In the genomic region with DNA sequence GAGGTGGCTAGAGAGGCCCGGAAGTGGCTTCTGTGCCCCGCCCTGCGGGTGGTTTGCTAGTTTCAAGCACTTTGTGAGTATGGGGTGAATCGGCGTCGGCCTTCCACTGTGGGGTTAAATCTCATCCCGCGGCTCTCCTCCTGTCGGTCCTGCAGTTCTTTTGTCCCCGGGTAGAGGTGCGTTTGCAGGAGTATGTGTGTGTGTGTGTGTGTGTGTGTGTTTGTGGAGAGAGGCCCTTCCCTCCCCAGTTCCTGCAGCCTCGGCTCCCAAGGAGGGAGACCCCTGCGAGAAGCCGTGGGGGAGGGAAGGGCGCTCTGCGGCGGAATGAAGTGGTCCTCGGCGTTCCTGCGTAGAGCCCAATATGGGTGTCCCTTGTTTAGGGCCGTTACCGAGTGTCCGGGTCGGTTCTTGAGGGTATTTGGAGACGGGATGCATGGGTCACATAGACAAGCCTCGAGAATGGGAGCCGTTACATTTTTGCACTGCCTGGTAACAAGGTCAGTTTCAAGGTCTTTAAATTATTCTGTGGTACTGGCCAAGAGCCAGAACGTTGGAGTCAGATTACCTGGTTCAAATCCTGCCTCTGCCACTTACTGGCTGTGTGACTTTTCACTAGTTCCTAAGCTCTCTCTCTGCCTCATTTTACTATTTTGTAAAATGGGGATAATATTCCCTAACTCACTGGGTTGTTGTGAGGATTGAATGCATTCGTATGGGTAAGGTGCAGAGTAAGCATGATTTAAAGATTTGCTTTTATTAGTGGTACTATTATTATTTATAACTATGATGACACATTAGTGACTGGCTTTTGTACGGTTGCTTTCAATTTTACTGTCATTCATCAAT, we compare ENCODE assay signal across 1 cellular context.
A peak's percentile ranks its signal among the peaks of the same experiment; 100 is the strongest.
TF ChIP-seq lines count a peak whose summit lies in the region.

A gene (plus strand): TSS at position 56 of the 846 bp plus-strand sequence. CDS start 9,640 bp downstream, outside the sequence.

TF ChIP-seq in HepG2, 621 proteins besides CTCF, POLR2A, EP300 and RAD21 (continued from another document and continues in another):
- TF ChIP-seq, protein P1, sequence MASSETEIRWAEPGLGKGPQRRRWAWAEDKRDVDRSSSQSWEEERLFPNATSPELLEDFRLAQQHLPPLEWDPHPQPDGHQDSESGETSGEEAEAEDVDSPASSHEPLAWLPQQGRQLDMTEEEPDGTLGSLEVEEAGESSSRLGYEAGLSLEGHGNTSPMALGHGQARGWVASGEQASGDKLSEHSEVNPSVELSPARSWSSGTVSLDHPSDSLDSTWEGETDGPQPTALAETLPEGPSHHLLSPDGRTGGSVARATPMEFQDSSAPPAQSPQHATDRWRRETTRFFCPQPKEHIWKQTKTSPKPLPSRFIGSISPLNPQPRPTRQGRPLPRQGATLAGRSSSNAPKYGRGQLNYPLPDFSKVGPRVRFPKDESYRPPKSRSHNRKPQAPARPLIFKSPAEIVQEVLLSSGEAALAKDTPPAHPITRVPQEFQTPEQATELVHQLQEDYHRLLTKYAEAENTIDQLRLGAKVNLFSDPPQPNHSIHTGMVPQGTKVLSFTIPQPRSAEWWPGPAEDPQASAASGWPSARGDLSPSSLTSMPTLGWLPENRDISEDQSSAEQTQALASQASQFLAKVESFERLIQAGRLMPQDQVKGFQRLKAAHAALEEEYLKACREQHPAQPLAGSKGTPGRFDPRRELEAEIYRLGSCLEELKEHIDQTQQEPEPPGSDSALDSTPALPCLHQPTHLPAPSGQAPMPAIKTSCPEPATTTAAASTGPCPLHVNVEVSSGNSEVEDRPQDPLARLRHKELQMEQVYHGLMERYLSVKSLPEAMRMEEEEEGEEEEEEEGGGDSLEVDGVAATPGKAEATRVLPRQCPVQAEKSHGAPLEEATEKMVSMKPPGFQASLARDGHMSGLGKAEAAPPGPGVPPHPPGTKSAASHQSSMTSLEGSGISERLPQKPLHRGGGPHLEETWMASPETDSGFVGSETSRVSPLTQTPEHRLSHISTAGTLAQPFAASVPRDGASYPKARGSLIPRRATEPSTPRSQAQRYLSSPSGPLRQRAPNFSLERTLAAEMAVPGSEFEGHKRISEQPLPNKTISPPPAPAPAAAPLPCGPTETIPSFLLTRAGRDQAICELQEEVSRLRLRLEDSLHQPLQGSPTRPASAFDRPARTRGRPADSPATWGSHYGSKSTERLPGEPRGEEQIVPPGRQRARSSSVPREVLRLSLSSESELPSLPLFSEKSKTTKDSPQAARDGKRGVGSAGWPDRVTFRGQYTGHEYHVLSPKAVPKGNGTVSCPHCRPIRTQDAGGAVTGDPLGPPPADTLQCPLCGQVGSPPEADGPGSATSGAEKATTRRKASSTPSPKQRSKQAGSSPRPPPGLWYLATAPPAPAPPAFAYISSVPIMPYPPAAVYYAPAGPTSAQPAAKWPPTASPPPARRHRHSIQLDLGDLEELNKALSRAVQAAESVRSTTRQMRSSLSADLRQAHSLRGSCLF (CRISPR knock-in tag; IDR thresholded peaks at IDR 0.05; ENCODE audit: borderline replicate concordance): no peak
- TF ChIP-seq FOSL1 (CRISPR knock-in tag; IDR thresholded peaks at IDR 0.05; ENCODE audit: borderline replicate concordance) (no peak), ZBTB20 (CRISPR knock-in tag; IDR thresholded peaks at IDR 0.05; ENCODE audit: borderline replicate concordance, low read depth) (0 out of 2 replicates have a peak, but pooled peaks have one; percentile 56), SKI (IDR thresholded peaks at IDR 0.05; ENCODE audit: partially characterized antibody) (peak; percentile 20), MAFK (conservative IDR thresholded peaks at IDR 0.05 in 1 of 2, IDR thresholded peaks at IDR 0.05 in 1 of 2; ENCODE audit: low read length in 2 of 2) (peak in 1 of 2 experiments; percentile 39; a peak in 1 of 4 replicates), NFIC (IDR thresholded peaks at IDR 0.05; ENCODE audit: low read length) (no peak), KLF11 (CRISPR knock-in tag; IDR thresholded peaks at IDR 0.05) (peak; percentile 65; the same call in 1 of the 2 replicates), ZNF326 (CRISPR knock-in tag; IDR thresholded peaks at IDR 0.05; ENCODE audit: borderline replicate concordance) (no peak), ZNF614 (CRISPR knock-in tag; IDR thresholded peaks at IDR 0.05; ENCODE audit: borderline replicate concordance) (peak; percentile 63; the same call in 1 of the 2 replicates), NONO (IDR thresholded peaks at IDR 0.05) (no peak), NONO (CRISPR knock-in tag; conservative IDR thresholded peaks at IDR 0.05) (peak; percentile 92), RBAK (CRISPR knock-in tag; IDR thresholded peaks at IDR 0.05) (no peak; the same call in 1 of the 2 replicates), TSC22D2 (CRISPR knock-in tag; IDR thresholded peaks at IDR 0.05; ENCODE audit: borderline replicate concordance) (no peak; the same call in 1 of the 2 replicates), YEATS2 (CRISPR knock-in tag; IDR thresholded peaks at IDR 0.05; ENCODE audit: borderline replicate concordance) (peak; percentile 90; the same call in 1 of the 2 replicates), ZNF430 (CRISPR knock-in tag; IDR thresholded peaks at IDR 0.05) (peak; percentile 82; the same call in 1 of the 2 replicates), ZBTB1 (CRISPR knock-in tag; IDR thresholded peaks at IDR 0.05; ENCODE audit: borderline replicate concordance) (no peak), ZFP82 (CRISPR knock-in tag; IDR thresholded peaks at IDR 0.05; ENCODE audit: borderline replicate concordance) (no peak), ZNF33B (CRISPR knock-in tag; IDR thresholded peaks at IDR 0.05) (peak; percentile 76; the same call in 1 of the 2 replicates), FOXK2 (IDR thresholded peaks at IDR 0.05) (no peak), BCL6 (CRISPR knock-in tag; IDR thresholded peaks at IDR 0.05) (peak; percentile 29; the same call in 1 of the 2 replicates), MYNN (CRISPR knock-in tag; IDR thresholded peaks at IDR 0.05; ENCODE audit: low read depth) (no peak), GABPB1 (CRISPR knock-in tag; IDR thresholded peaks at IDR 0.05) (peak; percentile 95), MAFF (IDR thresholded peaks at IDR 0.05; ENCODE audit: low read depth, low read length) (peak; percentile 46; the same call in 1 of the 2 replicates), XRCC5 (optimal IDR thresholded peaks at IDR 0.05; ENCODE audit: low read length) (peak; percentile 97), BHLHE40 (IDR thresholded peaks at IDR 0.05; ENCODE audit: low read length) (peak; percentile 55; the same call in 1 of the 2 replicates), ZNF773 (CRISPR knock-in tag; IDR thresholded peaks at IDR 0.05; ENCODE audit: borderline replicate concordance) (no peak), HMGA1 (CRISPR knock-in tag; conservative IDR thresholded peaks at IDR 0.05) (no peak), MEIS2 (CRISPR knock-in tag; IDR thresholded peaks at IDR 0.05) (peak; percentile 64), ELF4 (CRISPR knock-in tag; IDR thresholded peaks at IDR 0.05; ENCODE audit: borderline replicate concordance) (peak; percentile 74; the same call in 1 of the 2 replicates), ZNF496 (CRISPR knock-in tag; IDR thresholded peaks at IDR 0.05; ENCODE audit: insufficient replicate concordance) (no peak), FOXM1 (CRISPR knock-in tag; IDR thresholded peaks at IDR 0.05) (no peak), PTBP1 (IDR thresholded peaks at IDR 0.05; ENCODE audit: low read depth, low read length, poor library complexity, severe bottlenecking) (no peak), ZNF747 (CRISPR knock-in tag; IDR thresholded peaks at IDR 0.05; ENCODE audit: borderline replicate concordance) (no peak)
- TF ChIP-seq, protein P2, sequence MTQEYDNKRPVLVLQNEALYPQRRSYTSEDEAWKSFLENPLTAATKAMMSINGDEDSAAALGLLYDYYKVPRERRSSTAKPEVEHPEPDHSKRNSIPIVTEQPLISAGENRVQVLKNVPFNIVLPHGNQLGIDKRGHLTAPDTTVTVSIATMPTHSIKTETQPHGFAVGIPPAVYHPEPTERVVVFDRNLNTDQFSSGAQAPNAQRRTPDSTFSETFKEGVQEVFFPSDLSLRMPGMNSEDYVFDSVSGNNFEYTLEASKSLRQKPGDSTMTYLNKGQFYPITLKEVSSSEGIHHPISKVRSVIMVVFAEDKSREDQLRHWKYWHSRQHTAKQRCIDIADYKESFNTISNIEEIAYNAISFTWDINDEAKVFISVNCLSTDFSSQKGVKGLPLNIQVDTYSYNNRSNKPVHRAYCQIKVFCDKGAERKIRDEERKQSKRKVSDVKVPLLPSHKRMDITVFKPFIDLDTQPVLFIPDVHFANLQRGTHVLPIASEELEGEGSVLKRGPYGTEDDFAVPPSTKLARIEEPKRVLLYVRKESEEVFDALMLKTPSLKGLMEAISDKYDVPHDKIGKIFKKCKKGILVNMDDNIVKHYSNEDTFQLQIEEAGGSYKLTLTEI (CRISPR knock-in tag; conservative IDR thresholded peaks at IDR 0.05): no peak
- TF ChIP-seq, protein P3, sequence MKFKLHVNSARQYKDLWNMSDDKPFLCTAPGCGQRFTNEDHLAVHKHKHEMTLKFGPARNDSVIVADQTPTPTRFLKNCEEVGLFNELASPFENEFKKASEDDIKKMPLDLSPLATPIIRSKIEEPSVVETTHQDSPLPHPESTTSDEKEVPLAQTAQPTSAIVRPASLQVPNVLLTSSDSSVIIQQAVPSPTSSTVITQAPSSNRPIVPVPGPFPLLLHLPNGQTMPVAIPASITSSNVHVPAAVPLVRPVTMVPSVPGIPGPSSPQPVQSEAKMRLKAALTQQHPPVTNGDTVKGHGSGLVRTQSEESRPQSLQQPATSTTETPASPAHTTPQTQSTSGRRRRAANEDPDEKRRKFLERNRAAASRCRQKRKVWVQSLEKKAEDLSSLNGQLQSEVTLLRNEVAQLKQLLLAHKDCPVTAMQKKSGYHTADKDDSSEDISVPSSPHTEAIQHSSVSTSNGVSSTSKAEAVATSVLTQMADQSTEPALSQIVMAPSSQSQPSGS (CRISPR knock-in tag; IDR thresholded peaks at IDR 0.05): peak; percentile 66
- TF ChIP-seq, protein P4, sequence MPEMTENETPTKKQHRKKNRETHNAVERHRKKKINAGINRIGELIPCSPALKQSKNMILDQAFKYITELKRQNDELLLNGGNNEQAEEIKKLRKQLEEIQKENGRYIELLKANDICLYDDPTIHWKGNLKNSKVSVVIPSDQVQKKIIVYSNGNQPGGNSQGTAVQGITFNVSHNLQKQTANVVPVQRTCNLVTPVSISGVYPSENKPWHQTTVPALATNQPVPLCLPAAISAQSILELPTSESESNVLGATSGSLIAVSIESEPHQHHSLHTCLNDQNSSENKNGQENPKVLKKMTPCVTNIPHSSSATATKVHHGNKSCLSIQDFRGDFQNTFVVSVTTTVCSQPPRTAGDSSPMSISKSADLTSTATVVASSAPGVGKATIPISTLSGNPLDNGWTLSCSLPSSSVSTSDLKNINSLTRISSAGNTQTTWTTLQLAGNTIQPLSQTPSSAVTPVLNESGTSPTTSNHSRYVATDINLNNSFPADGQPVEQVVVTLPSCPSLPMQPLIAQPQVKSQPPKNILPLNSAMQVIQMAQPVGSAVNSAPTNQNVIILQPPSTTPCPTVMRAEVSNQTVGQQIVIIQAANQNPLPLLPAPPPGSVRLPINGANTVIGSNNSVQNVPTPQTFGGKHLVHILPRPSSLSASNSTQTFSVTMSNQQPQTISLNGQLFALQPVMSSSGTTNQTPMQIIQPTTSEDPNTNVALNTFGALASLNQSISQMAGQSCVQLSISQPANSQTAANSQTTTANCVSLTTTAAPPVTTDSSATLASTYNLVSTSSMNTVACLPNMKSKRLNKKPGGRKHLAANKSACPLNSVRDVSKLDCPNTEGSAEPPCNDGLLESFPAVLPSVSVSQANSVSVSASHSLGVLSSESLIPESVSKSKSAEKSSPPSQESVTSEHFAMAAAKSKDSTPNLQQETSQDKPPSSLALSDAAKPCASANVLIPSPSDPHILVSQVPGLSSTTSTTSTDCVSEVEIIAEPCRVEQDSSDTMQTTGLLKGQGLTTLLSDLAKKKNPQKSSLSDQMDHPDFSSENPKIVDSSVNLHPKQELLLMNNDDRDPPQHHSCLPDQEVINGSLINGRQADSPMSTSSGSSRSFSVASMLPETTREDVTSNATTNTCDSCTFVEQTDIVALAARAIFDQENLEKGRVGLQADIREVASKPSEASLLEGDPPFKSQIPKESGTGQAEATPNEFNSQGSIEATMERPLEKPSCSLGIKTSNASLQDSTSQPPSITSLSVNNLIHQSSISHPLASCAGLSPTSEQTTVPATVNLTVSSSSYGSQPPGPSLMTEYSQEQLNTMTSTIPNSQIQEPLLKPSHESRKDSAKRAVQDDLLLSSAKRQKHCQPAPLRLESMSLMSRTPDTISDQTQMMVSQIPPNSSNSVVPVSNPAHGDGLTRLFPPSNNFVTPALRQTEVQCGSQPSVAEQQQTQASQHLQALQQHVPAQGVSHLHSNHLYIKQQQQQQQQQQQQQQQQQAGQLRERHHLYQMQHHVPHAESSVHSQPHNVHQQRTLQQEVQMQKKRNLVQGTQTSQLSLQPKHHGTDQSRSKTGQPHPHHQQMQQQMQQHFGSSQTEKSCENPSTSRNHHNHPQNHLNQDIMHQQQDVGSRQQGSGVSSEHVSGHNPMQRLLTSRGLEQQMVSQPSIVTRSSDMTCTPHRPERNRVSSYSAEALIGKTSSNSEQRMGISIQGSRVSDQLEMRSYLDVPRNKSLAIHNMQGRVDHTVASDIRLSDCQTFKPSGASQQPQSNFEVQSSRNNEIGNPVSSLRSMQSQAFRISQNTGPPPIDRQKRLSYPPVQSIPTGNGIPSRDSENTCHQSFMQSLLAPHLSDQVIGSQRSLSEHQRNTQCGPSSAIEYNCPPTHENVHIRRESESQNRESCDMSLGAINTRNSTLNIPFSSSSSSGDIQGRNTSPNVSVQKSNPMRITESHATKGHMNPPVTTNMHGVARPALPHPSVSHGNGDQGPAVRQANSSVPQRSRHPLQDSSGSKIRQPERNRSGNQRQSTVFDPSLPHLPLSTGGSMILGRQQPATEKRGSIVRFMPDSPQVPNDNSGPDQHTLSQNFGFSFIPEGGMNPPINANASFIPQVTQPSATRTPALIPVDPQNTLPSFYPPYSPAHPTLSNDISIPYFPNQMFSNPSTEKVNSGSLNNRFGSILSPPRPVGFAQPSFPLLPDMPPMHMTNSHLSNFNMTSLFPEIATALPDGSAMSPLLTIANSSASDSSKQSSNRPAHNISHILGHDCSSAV (CRISPR knock-in tag; IDR thresholded peaks at IDR 0.05; ENCODE audit: borderline replicate concordance): 0 out of 2 replicates have a peak, but pooled peaks have one; percentile 84
- TF ChIP-seq, protein P5, sequence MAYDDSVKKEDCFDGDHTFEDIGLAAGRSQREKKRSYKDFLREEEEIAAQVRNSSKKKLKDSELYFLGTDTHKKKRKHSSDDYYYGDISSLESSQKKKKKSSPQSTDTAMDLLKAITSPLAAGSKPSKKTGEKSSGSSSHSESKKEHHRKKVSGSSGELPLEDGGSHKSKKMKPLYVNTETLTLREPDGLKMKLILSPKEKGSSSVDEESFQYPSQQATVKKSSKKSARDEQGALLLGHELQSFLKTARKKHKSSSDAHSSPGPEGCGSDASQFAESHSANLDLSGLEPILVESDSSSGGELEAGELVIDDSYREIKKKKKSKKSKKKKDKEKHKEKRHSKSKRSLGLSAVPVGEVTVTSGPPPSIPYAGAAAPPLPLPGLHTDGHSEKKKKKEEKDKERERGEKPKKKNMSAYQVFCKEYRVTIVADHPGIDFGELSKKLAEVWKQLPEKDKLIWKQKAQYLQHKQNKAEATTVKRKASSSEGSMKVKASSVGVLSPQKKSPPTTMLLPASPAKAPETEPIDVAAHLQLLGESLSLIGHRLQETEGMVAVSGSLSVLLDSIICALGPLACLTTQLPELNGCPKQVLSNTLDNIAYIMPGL (CRISPR knock-in tag; IDR thresholded peaks at IDR 0.05; ENCODE audit: borderline replicate concordance in 1 of 2, low read depth in 1 of 2): peak; percentile 85 to 90
- TF ChIP-seq, protein P6, sequence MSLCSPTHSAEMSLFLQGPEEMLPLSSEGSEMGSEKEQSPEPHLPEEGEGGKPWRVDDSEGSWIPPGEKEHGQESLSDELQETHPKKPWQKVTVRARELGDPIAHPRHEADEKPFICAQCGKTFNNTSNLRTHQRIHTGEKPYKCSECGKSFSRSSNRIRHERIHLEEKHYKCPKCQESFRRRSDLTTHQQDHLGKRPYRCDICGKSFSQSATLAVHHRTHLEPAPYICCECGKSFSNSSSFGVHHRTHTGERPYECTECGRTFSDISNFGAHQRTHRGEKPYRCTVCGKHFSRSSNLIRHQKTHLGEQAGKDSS (CRISPR knock-in tag; IDR thresholded peaks at IDR 0.05; ENCODE audit: borderline replicate concordance, low read depth): peak; percentile 23; the same call in 1 of the 2 replicates
